Comparison of ENCODE assay signal across 8 cellular contexts in genomic region chr3:185353823-185354614, GRCh38. TPM values are rescaled to one million over a fixed set of nuclear protein-coding genes. Genes with fewer than 3 reads are reported as not detected.
A peak's percentile ranks its signal among the peaks of the same experiment; 100 is the strongest.
DNase-seq lines count a peak whose midpoint lies in the region; ATAC-seq and TF ChIP-seq lines count a peak whose summit lies in the region.

No MANE protein-coding gene starts in this region.

- H3K4me1 ChIP-seq in SJSA1 (replicated peaks) = peaks cover 6% of the 10 kb centered on the region; the same call in 1 of the 2 replicates
- no peaks in the 10 kb centered on the region for H3K4me1 ChIP-seq in right cardiac atrium (ENCODE audit: control insufficient read depth, insufficient read depth, low read length)
- H3K4me1 ChIP-seq in spleen = no peaks in the 10 kb centered on the region

- intact Hi-C loops in right cardiac atrium (cut with DNase I) = loop anchor here in 1 of 4 donors (10.0 kb wide), 1 partner anchor 201 kb away; the partner anchor contains the start of gene LIPH
- intact Hi-C loops in spleen (cut with DNase I; ENCODE audit: low total_unique reads) = no loop called here

- peak; percentile 98 for ATAC-seq in GM18498 (IDR thresholded peaks at IDR 0.05; ENCODE audit: unreplicated experiment)
- ATAC-seq in HG02759 (IDR thresholded peaks at IDR 0.05; ENCODE audit: unreplicated experiment) = peak; percentile 99
- ATAC-seq in right cardiac atrium = peak; percentile 79 to 88

- 45% methylated on average over 13 of the region's 13 CpGs for WGBS in right cardiac atrium
- WGBS in spleen, 5 donors = 40 to 44% (median 42%) methylated on average over 12 to 13 of the region's 13 CpGs

- peak; percentile 5 to 82 (median 62) for TF ChIP-seq CTCF in spleen (IDR thresholded peaks at IDR 0.05 in 8 of 11, conservative IDR thresholded peaks at IDR 0.05 in 3 of 11)

- H3K36me3 ChIP-seq in SJSA1 (no peaks in the 10 kb centered on the region), spleen (no peaks in the 10 kb centered on the region)

- H3K27ac ChIP-seq in SJSA1 (no peak overlapping the region), right cardiac atrium (ENCODE audit: low read length) (no peak overlapping the region), spleen (no peak overlapping the region)

- no peak overlapping the region for H3K4me3 ChIP-seq in SJSA1
- no peak overlapping the region for H3K4me3 ChIP-seq in right cardiac atrium (ENCODE audit: low read length)
- no peak overlapping the region for H3K4me3 ChIP-seq in spleen

- DNase-seq in NCI-H1092 treated with DMSO at 0.1 percent for 48 hours (lab: John Stamatoyannopoulos, UW) (peak; percentile 81), SJSA1 (ENCODE audit: low read depth in 1 of 2, low spot score in 2 of 2) (peak; percentile 18 to 50), right cardiac atrium (peak; percentile 50 to 75 (median 58)), spleen (peak; percentile 81), cortex of kidney (lab: John Stamatoyannopoulos, UW) (no peak)
- DNase-seq in activated naive CD4-positive, alpha-beta T cell treated with anti-CD3 and anti-CD28 coated beads, Interleukin-2, amount 50 U/mL, for 16 hours = peak; percentile 64

- H3K9me3 ChIP-seq in SJSA1 (replicated peaks) (no peaks in the 10 kb centered on the region), right cardiac atrium (ENCODE audit: control insufficient read depth, low read length) (no peaks in the 10 kb centered on the region), spleen (no peaks in the 10 kb centered on the region)

- TF ChIP-seq POLR2A in spleen (IDR thresholded peaks at IDR 0.05) = no peak

- no peaks in the 10 kb centered on the region for H3K27me3 ChIP-seq in SJSA1 (replicated peaks)
- H3K27me3 ChIP-seq in right cardiac atrium (ENCODE audit: control insufficient read depth, insufficient read depth) = no peaks in the 10 kb centered on the region
- H3K27me3 ChIP-seq in spleen (replicated peaks in 1 of 7) = no peaks in the 10 kb centered on the region

RNA-seq across cellular contexts. Expression of gene MAP3K13, which starts 8.9 kb away (rescaled TPM):
- total RNA-seq in SJSA1 (2014; rRNA removed; shearing (Covaris generic)) = 13.3 and 18.4 TPM in 2 replicates
- 10 to 100 TPM; 10.8 to 18.5 (median 12.5) TPM for total RNA-seq in right cardiac atrium
- 11.5 TPM for polyA plus RNA-seq in right cardiac atrium
- 10 to 100 TPM; 13.2 to 20.9 (median 16.6) TPM for total RNA-seq in spleen
- 10 to 100 TPM; 13.9 to 20.1 (median 14.9) TPM for polyA plus RNA-seq in spleen
